Comparison of ENCODE assay signal across 1 cellular context in genomic region chr16:56965939-56966515, GRCh38.
A peak's percentile ranks its signal among the peaks of the same experiment; 100 is the strongest.
TF ChIP-seq lines count a peak whose summit lies in the region.

No MANE protein-coding gene starts in this region.

TF ChIP-seq in K562, 482 proteins besides CTCF, POLR2A, EP300 and RAD21:
- peak; percentile 53; the same call in 1 of the 2 replicates for TF ChIP-seq BCOR (IDR thresholded peaks at IDR 0.05)
- TF ChIP-seq CBX3 (IDR thresholded peaks at IDR 0.05; ENCODE audit: borderline replicate concordance in 1 of 2, low read length in 2 of 2): no peak
- peak; percentile 92 for TF ChIP-seq ZFP36 (IDR thresholded peaks at IDR 0.05; ENCODE audit: low read depth, low read length, partially characterized antibody)
